8 cellular contexts compared by ENCODE assay signal in genomic region chr4:26141916-26142638, GRCh38.
DNase-seq lines count a peak whose midpoint lies in the region; ATAC-seq and TF ChIP-seq lines count a peak whose summit lies in the region.

No MANE protein-coding gene starts in this region.

- peak overlapping the region; percentile 72 for H3K27ac ChIP-seq in muscle layer of duodenum (ENCODE audit: low read length)

- intact Hi-C loops in Caco-2 (cut with micrococcal nuclease; ENCODE audit: unreplicated experiment), result loop anchor here (10.0 kb wide), 1 partner anchor 157 kb away; no protein-coding TSS in a partner anchor

- H3K4me1 ChIP-seq in muscle layer of duodenum (ENCODE audit: control insufficient read depth in 1 of 2, insufficient read depth in 2 of 2, low read length in 2 of 2) (peaks cover 0 to 4% of the 10 kb centered on the region in 2 donors), Caco-2 (peaks cover 15% of the 10 kb centered on the region)

- POLR2A ChIA-PET in Caco-2 (lab: Charles Lee), result interaction anchor here (0.6 kb wide), 1 partner anchor 351 kb away, joined by 5 read pairs; no protein-coding TSS in a partner anchor

- no peak overlapping the region for H3K4me3 ChIP-seq in GM12865 (ENCODE audit: low read depth, low read length)
- H3K4me3 ChIP-seq in muscle layer of duodenum (ENCODE audit: low read depth in 1 of 2, low read length in 2 of 2), result no peak overlapping the region
- no peak overlapping the region for H3K4me3 ChIP-seq in Caco-2 (ENCODE audit: low read depth, low read length)

- H3K36me3 Mint-ChIP-seq in Caco-2 (ENCODE audit: insufficient read depth, unreplicated experiment), result no peaks in the 10 kb centered on the region

- H3K36me3 ChIP-seq in muscle layer of duodenum (ENCODE audit: control insufficient read depth in 1 of 2, insufficient read depth in 2 of 2, low read length in 2 of 2) (no peaks in the 10 kb centered on the region), Caco-2 (ENCODE audit: control insufficient read depth, insufficient read depth, low read length) (no peaks in the 10 kb centered on the region)

- ATAC-seq in HG02870 (IDR thresholded peaks at IDR 0.05; ENCODE audit: unreplicated experiment) (peak; percentile 59), GM18505 (IDR thresholded peaks at IDR 0.05; ENCODE audit: unreplicated experiment) (no peak)

- peaks cover 19% of the 10 kb centered on the region for H3K4me1 Mint-ChIP-seq in Caco-2 (ENCODE audit: low read depth, unreplicated experiment)

- no peaks in the 10 kb centered on the region for H3K9me3 ChIP-seq in muscle layer of duodenum (ENCODE audit: control insufficient read depth in 1 of 2, low read length in 2 of 2)
- no peaks in the 10 kb centered on the region for H3K9me3 ChIP-seq in Caco-2

- H3K4me3 Mint-ChIP-seq in Caco-2 (ENCODE audit: unreplicated experiment), result no peak overlapping the region

- CTCF ChIA-PET in Caco-2 (lab: Charles Lee), result no interaction called here

- no TSS peak for BruUV-seq in Caco-2 (replicated peaks; lab: Mats Ljungman, UMichigan)

- no peak overlapping the region for H3K27ac Mint-ChIP-seq in Caco-2 (ENCODE audit: unreplicated experiment)

- no peaks in the 10 kb centered on the region for H3K27me3 Mint-ChIP-seq in Caco-2 (ENCODE audit: insufficient read depth, unreplicated experiment)

- peaks cover 11% of the 10 kb centered on the region for H3K9me3 Mint-ChIP-seq in Caco-2 (ENCODE audit: unreplicated experiment)

- no peak for TF ChIP-seq CTCF in GM12865 (IDR thresholded peaks at IDR 0.05; ENCODE audit: insufficient read depth, low read depth, low read length, missing control alignments)
- no peak for TF ChIP-seq CTCF in Caco-2 (IDR thresholded peaks at IDR 0.05; ENCODE audit: insufficient read depth in 1 of 2, low read depth in 1 of 2, low read length in 1 of 2, severe bottlenecking in 1 of 2, unreplicated experiment in 1 of 2)

- DNase-seq in GM12865 (ENCODE audit: low read depth) (peak; percentile 55), astrocyte of the hippocampus (ENCODE audit: low read depth, low spot score) (peak; percentile 28), HPDE6-E6E7 (ENCODE audit: extremely low spot score) (no peak), NCI-H446 treated with DMSO at 0.1 percent for 48 hours (lab: John Stamatoyannopoulos, UW) (no peak), Caco-2 (no peak)

- H3K27me3 ChIP-seq in muscle layer of duodenum (ENCODE audit: low read depth, low read length), result no peaks in the 10 kb centered on the region
- no peaks in the 10 kb centered on the region for H3K27me3 ChIP-seq in Caco-2 (replicated peaks; ENCODE audit: control insufficient read depth, insufficient read depth, low read length)

- no peak for TF ChIP-seq POLR2A in GM18505 (IDR thresholded peaks at IDR 0.05; ENCODE audit: borderline replicate concordance, extremely low read depth, insufficient read depth, insufficient read length)

Comparison
In these comparisons a context has a peak if more than half of its experiments do, and no peak if none do; other contexts are left out.
1. DNase-seq: peak in GM12865 (single experiment) and astrocyte of the hippocampus (single experiment); none in HPDE6-E6E7 (single experiment), NCI-H446 treated with DMSO at 0.1 percent for 48 hours (single experiment) and Caco-2 (0 of 2).